In the genomic region with DNA sequence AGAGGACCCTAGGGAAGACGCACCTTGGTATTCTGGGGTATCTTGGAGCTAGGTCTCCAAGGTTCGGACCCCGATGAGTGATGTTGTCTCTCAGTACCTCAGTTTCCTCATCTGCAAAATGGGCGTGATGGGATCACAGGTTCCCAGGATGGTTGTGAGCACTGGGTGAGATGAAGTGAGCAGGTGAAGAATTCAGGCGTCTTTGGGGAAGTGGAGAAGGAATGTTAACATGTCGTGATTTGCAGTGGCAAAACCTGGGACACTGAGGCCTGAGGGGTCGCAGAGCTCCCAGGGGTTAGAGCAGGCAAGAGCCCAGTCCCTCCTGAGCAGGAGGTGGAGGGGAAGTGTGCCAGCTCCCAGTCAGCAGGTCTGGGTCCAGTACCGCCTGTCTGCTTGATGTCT, we compare ENCODE assay signal across 28 cellular contexts.
DNase-seq lines count a peak whose midpoint lies in the region; ATAC-seq, FAIRE-seq and TF ChIP-seq lines count a peak whose summit lies in the region.
"Had no signal": no experiment of that assay in that cellular context is flagged by ENCODE, and none has a peak within 500 bp of the region (broad histone marks: within the 10 kb centered on the region; RNA-seq: fewer than 3 reads in every experiment).

No MANE protein-coding gene starts in this region.

- DNase-seq in activated naive CD4-positive, alpha-beta T cell treated with anti-CD3 and anti-CD28 coated beads, Interleukin-2, amount 50 U/mL, for 72 hours (ENCODE audit: low spot score in 2 of 2) = peak; percentile 0 to 47
- DNase-seq in activated naive CD4-positive, alpha-beta T cell (lab: John Stamatoyannopoulos, UW) = no peak
- DNase-seq in RWPE1 (ENCODE audit: low spot score) (no peak), HepG2 (ENCODE audit: low spot score) (no peak), upper lobe of right lung (peak; percentile 42), NCI-H748 (lab: John Stamatoyannopoulos, UW; ENCODE audit: unreplicated experiment) (no peak)
- DNase-seq: activated T-cell treated with anti-CD3 and anti-CD28 coated beads, Interleukin-2, amount 50 U/mL, for 24 hours; anterior cingulate cortex; EL; esophagus squamous epithelium; HCEC 1CT; hippocampal formation; immature natural killer cell; NCI-H1105 treated with DMSO at 0.1 percent for 48 hours; NCI-H2029 treated with DMSO at 0.1 percent for 48 hours; stimulated activated CD8-positive, alpha-beta memory T cell treated with anti-CD3 and anti-CD28 coated beads, Interleukin-4, amount 100 ng/mL, for 48 hours had no signal

- TF ChIP-seq EP300 in HepG2 (IDR thresholded peaks at IDR 0.05; ENCODE audit: low read depth in 2 of 2, low read length in 2 of 2) (no peak), HepG2 (CRISPR knock-in tag; IDR thresholded peaks at IDR 0.05; ENCODE audit: borderline replicate concordance) (no peak)

- H3K36me3 Mint-ChIP-seq in activated naive CD4-positive, alpha-beta T cell treated with anti-CD3 and anti-CD28 coated beads, Interleukin-2, amount 50 U/mL, for 72 hours = no peaks in the 10 kb centered on the region
- H3K36me3 Mint-ChIP-seq: IgD-negative memory B cell, immature natural killer cell had no signal

- POLR2A ChIA-PET in RWPE1 (lab: Yijun Ruan, JAX; ENCODE audit: low non-redundant PET) = no interaction called here
- POLR2A ChIA-PET in HepG2 (lab: Yijun Ruan, JAX) = no interaction called here

- in situ Hi-C loops in HepG2 (cut with HindIII; ENCODE audit: extremely low pct_ligation_motif_present, low pct_unique_long_range_greater_than_20kb) = no loop called here

- H3K4me1 ChIP-seq in HepG2 (ENCODE audit: insufficient read depth, low read length) = peaks cover 47% of the 10 kb centered on the region
- H3K4me1 ChIP-seq in upper lobe of right lung = peaks cover 35% of the 10 kb centered on the region

- 89% methylated on average over 7 of the region's 8 CpGs for WGBS in HepG2 (ENCODE audit: low lambda C conversion rate)

- ATAC-seq in activated naive CD4-positive, alpha-beta T cell treated with anti-CD3 and anti-CD28 coated beads, Interleukin-2, amount 50 U/mL, for 72 hours = no peak
- no peak for ATAC-seq in HepG2
- no peak for ATAC-seq in upper lobe of right lung
- ATAC-seq in GM18861 (IDR thresholded peaks at IDR 0.05; ENCODE audit: unreplicated experiment) = no peak

- no peak overlapping the region for H3K27ac Mint-ChIP-seq in activated naive CD4-positive, alpha-beta T cell treated with anti-CD3 and anti-CD28 coated beads, Interleukin-2, amount 50 U/mL, for 72 hours
- H3K27ac Mint-ChIP-seq: activated CD8-positive, alpha-beta T cell treated with anti-CD3 and anti-CD28 coated beads for 36 hours; activated naive CD4-positive, alpha-beta T cell treated with anti-CD3 and anti-CD28 coated beads for 36 hours; activated T-cell treated with anti-CD3 and anti-CD28 coated beads, Interleukin-2, amount 50 U/mL, for 24 hours; endodermal cell; IgD-negative memory B cell; immature natural killer cell; progenitor cell of endocrine pancreas had no signal

- no peak for FAIRE-seq in HepG2 (lab: Jason Lieb, UNC)
- FAIRE-seq: D721Med, frontal cortex, GM19239 had no signal

- H3K9me3 Mint-ChIP-seq in activated naive CD4-positive, alpha-beta T cell treated with anti-CD3 and anti-CD28 coated beads, Interleukin-2, amount 50 U/mL, for 72 hours = no peaks in the 10 kb centered on the region
- H3K9me3 Mint-ChIP-seq: activated CD8-positive, alpha-beta T cell treated with anti-CD3 and anti-CD28 coated beads for 36 hours; activated naive CD4-positive, alpha-beta T cell treated with anti-CD3 and anti-CD28 coated beads for 36 hours; activated T-cell treated with anti-CD3 and anti-CD28 coated beads, Interleukin-2, amount 50 U/mL, for 24 hours; endodermal cell; IgD-negative memory B cell; immature natural killer cell had no signal

- intact Hi-C loops in HepG2 (cut with micrococcal nuclease; ENCODE audit: unreplicated experiment) (loop anchor here (10.0 kb wide), 2 partner anchors 217 to 317 kb away; a partner anchor contains a TSS), upper lobe of right lung (cut with DNase I) (no loop called here)

- BruUV-seq in HepG2 (replicated peaks; lab: Mats Ljungman, UMichigan) = no TSS peak

- peak overlapping the region; percentile 100 for H3K27ac ChIP-seq in RWPE1
- no peak overlapping the region for H3K27ac ChIP-seq in HepG2 (ENCODE audit: extremely low read length, insufficient read depth, low read length)
- H3K27ac ChIP-seq in upper lobe of right lung = no peak overlapping the region
- H3K27ac ChIP-seq: cardiac muscle cell, esophagus squamous epithelium, WERI-Rb-1 had no signal

- no peak overlapping the region for H3K4me2 ChIP-seq in HepG2 (ENCODE audit: low read depth, low read length)

- H3K27me3 ChIP-seq in HepG2 (ENCODE audit: control insufficient read depth in 1 of 2, insufficient read depth in 2 of 2, low read length in 2 of 2) (peaks cover 12 to 30% of the 10 kb centered on the region in 2 experiments; a peak in 4 of 5 replicates), upper lobe of right lung (no peaks in the 10 kb centered on the region)
- H3K27me3 ChIP-seq: cardiac muscle cell, esophagus squamous epithelium had no signal

- peaks cover 4% of the 10 kb centered on the region; the same call in 1 of the 2 replicates for H4K20me1 ChIP-seq in HepG2 (ENCODE audit: insufficient read depth, low read length)

- no peak for TF ChIP-seq RAD21 in HepG2 (CRISPR knock-in tag; IDR thresholded peaks at IDR 0.05)

- no peak overlapping the region for H3K9ac ChIP-seq in HepG2 (ENCODE audit: insufficient read depth, low read depth, low read length)

- no peaks in the 10 kb centered on the region for H3K79me2 ChIP-seq in HepG2 (ENCODE audit: insufficient read depth, low read length)

- CTCF ChIA-PET in RWPE1 (lab: Yijun Ruan, JAX) = interaction anchor here (0.6 to 3.0 kb wide), 5 partner anchors 22 to 123 kb away, joined by 3 to 12 read pairs (median 5); no protein-coding TSS in a partner anchor
- CTCF ChIA-PET in HepG2 (lab: Yijun Ruan, JAX; ENCODE audit: low intra/inter-chr PET ratio, low total read pairs) = interaction anchor here (1.1 kb wide), 1 partner anchor 122 kb away, joined by 4 read pairs; no protein-coding TSS in a partner anchor

- H3K9me3 ChIP-seq in HepG2 (ENCODE audit: low read length) (no peaks in the 10 kb centered on the region), upper lobe of right lung (no peaks in the 10 kb centered on the region)
- H3K9me3 ChIP-seq: esophagus squamous epithelium had no signal

- TF ChIP-seq POLR2A in HepG2 (IDR thresholded peaks at IDR 0.05; ENCODE audit: insufficient read depth in 1 of 2, low read depth in 2 of 2, low read length in 2 of 2) = no peak

- H3K4me3 ChIP-seq in HepG2 (replicated peaks in 1 of 3; ENCODE audit: insufficient read depth in 1 of 3, low read depth in 2 of 3, low read length in 3 of 3) (no peak overlapping the region), upper lobe of right lung (no peak overlapping the region)
- H3K4me3 ChIP-seq: cardiac muscle cell, esophagus squamous epithelium, lung had no signal

- H3K36me3 ChIP-seq in HepG2 (replicated peaks in 1 of 2; ENCODE audit: control insufficient read depth in 1 of 2, insufficient read depth in 2 of 2, low read length in 2 of 2) = no peaks in the 10 kb centered on the region
- H3K36me3 ChIP-seq in upper lobe of right lung = no peaks in the 10 kb centered on the region
- H3K36me3 ChIP-seq: cardiac muscle cell, esophagus squamous epithelium, WERI-Rb-1 had no signal

- H2AFZ ChIP-seq in HepG2 (ENCODE audit: low read length) = no peak overlapping the region

- TF ChIP-seq CTCF in RWPE1 (conservative IDR thresholded peaks at IDR 0.05; ENCODE audit: low read depth) = no peak
- TF ChIP-seq CTCF in HepG2 (CRISPR knock-in tag; IDR thresholded peaks at IDR 0.05) = no peak
- no peak for TF ChIP-seq CTCF in upper lobe of right lung (IDR thresholded peaks at IDR 0.05)

TF ChIP-seq in HepG2, 621 proteins besides CTCF, POLR2A, EP300 and RAD21:
- TF ChIP-seq, protein P1, sequence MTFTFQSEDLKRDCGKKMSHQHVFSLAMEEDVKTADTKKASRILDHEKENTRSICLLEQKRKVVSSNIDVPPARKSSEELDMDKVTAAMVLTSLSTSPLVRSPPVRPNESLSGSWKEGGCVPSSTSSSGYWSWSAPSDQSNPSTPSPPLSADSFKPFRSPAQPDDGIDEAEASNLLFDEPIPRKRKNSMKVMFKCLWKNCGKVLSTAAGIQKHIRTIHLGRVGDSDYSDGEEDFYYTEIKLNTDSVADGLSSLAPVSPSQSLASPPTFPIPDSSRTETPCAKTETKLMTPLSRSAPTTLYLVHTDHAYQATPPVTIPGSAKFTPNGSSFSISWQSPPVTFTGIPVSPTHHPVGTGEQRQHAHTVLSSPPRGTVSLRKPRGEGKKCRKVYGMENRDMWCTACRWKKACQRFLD (CRISPR knock-in tag; IDR thresholded peaks at IDR 0.05; ENCODE audit: borderline replicate concordance) = no peak
- TF ChIP-seq, protein P2, sequence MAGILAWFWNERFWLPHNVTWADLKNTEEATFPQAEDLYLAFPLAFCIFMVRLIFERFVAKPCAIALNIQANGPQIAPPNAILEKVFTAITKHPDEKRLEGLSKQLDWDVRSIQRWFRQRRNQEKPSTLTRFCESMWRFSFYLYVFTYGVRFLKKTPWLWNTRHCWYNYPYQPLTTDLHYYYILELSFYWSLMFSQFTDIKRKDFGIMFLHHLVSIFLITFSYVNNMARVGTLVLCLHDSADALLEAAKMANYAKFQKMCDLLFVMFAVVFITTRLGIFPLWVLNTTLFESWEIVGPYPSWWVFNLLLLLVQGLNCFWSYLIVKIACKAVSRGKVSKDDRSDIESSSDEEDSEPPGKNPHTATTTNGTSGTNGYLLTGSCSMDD (CRISPR knock-in tag; IDR thresholded peaks at IDR 0.05) = no peak
- peak; percentile 88 for TF ChIP-seq ZNF629 (CRISPR knock-in tag; conservative IDR thresholded peaks at IDR 0.05)
- TF ChIP-seq PTBP1 (IDR thresholded peaks at IDR 0.05; ENCODE audit: low read depth, low read length, poor library complexity, severe bottlenecking) = no peak
- no peak for TF ChIP-seq HOXA9 (CRISPR knock-in tag; IDR thresholded peaks at IDR 0.05; ENCODE audit: borderline replicate concordance)

Comparison
In these comparisons a context has a peak if more than half of its experiments do, and no peak if none do; other contexts are left out.
1. DNase-seq: peak in activated naive CD4-positive, alpha-beta T cell treated with anti-CD3 and anti-CD28 coated beads, Interleukin-2, amount 50 U/mL, for 72 hours (2 of 2) and upper lobe of right lung (single experiment); none in activated naive CD4-positive, alpha-beta T cell (0 of 4), RWPE1 (single experiment), HepG2 (single experiment) and NCI-H748 (single experiment).